In genomic region chr17:49053171-49053829, GRCh38 we compare ENCODE assay signal across 31 cellular contexts. TPM values are rescaled to one million over a fixed set of nuclear protein-coding genes. Genes with fewer than 3 reads are reported as not detected.
DNase-seq lines count a peak whose midpoint lies in the region; ATAC-seq and TF ChIP-seq lines count a peak whose summit lies in the region.
"Had no signal": no experiment of that assay in that cellular context is flagged by ENCODE, and none has a peak within 500 bp of the region (broad histone marks: within the 10 kb centered on the region; RNA-seq: fewer than 3 reads in every experiment).

No MANE protein-coding gene starts in this region.

- peaks cover 71% of the 10 kb centered on the region for H3K36me3 ChIP-seq in NT2/D1 (ENCODE audit: insufficient read depth, insufficient read length, low read length)
- H3K36me3 ChIP-seq in iPS-15b (ENCODE audit: control insufficient read depth, insufficient read depth, low read length): peaks cover 45% of the 10 kb centered on the region
- H3K36me3 ChIP-seq in neural progenitor cell: peaks cover 38% of the 10 kb centered on the region
- no peaks in the 10 kb centered on the region for H3K36me3 ChIP-seq in body of pancreas (replicated peaks in 1 of 2; ENCODE audit: insufficient read depth in 1 of 2, low read depth in 2 of 2)
- H3K36me3 ChIP-seq: esophagus squamous epithelium, lower lobe of right lung, ovary had no signal

- peaks cover 34 to 58% of the 10 kb centered on the region in 2 experiments for H3K4me1 Mint-ChIP-seq in H9
- H3K4me1 Mint-ChIP-seq in neural progenitor cell: peaks cover 9% of the 10 kb centered on the region
- H3K4me1 Mint-ChIP-seq: nephron; stimulated activated naive B cell treated with anti-CD40 and anti-IgM and Interleukin-4, amounts not matched to agents 10 μg/mL and 1 μg/mL and 100 μg/mL, for 72 hours had no signal

- H3K27ac ChIP-seq in H9 (ENCODE audit: insufficient read length, low read depth, low read length) (no peak overlapping the region), neural progenitor cell (peak overlapping the region; percentile 83), body of pancreas (no peak overlapping the region)
- H3K27ac ChIP-seq: esophagus squamous epithelium, foreskin keratinocyte, lower lobe of right lung, ovary, SJSA1 had no signal

- H3K79me2 ChIP-seq in H9 (ENCODE audit: insufficient read depth, low read length) (no peaks in the 10 kb centered on the region), neural progenitor cell (ENCODE audit: low read depth) (peaks cover 8% of the 10 kb centered on the region)

- H2BK12ac ChIP-seq in H9 (ENCODE audit: insufficient read length, low read depth, low read length): no peak overlapping the region

- TF ChIP-seq CTCF in H9 (conservative IDR thresholded peaks at IDR 0.05): no peak
- TF ChIP-seq CTCF in neural progenitor cell (IDR thresholded peaks at IDR 0.05): no peak
- no peak for TF ChIP-seq CTCF in body of pancreas (IDR thresholded peaks at IDR 0.05)

- H3K9ac ChIP-seq in H9 (ENCODE audit: extremely low read depth, insufficient read length, low read length) (no peak overlapping the region), NT2/D1 (ENCODE audit: insufficient read length, low read depth) (peak overlapping the region; percentile 37), iPS-15b (ENCODE audit: low read depth, low read length) (peak overlapping the region; percentile 47), neural progenitor cell (no peak overlapping the region)

- no peak overlapping the region for H2BK15ac ChIP-seq in H9 (ENCODE audit: low read depth, low read length)

- no peak overlapping the region for H4K8ac ChIP-seq in H9 (replicated peaks; ENCODE audit: insufficient read length, low read depth, low read length)

- H3K23me2 ChIP-seq in H9 (ENCODE audit: insufficient read length, low read depth, low read length, poor library complexity, severe bottlenecking): no peaks in the 10 kb centered on the region

- H4K20me1 ChIP-seq in H9 (ENCODE audit: control insufficient read depth, insufficient read depth, insufficient read length) (no peaks in the 10 kb centered on the region), neural progenitor cell (ENCODE audit: low read depth) (peaks cover 67% of the 10 kb centered on the region)

- no peak overlapping the region for H3K4ac ChIP-seq in H9 (ENCODE audit: low read depth, low read length)

- no peaks in the 10 kb centered on the region for H3K27me3 ChIP-seq in H9 (ENCODE audit: insufficient read depth, low read length)
- no peaks in the 10 kb centered on the region for H3K27me3 ChIP-seq in NT2/D1 (ENCODE audit: insufficient read depth, insufficient read length)
- no peaks in the 10 kb centered on the region for H3K27me3 ChIP-seq in iPS-15b (ENCODE audit: control insufficient read depth, insufficient read depth, low read length)
- no peaks in the 10 kb centered on the region for H3K27me3 ChIP-seq in neural progenitor cell
- no peaks in the 10 kb centered on the region for H3K27me3 ChIP-seq in body of pancreas
- H3K27me3 ChIP-seq: foreskin keratinocyte, ovary, SJSA1 had no signal

- H4K91ac ChIP-seq in H9 (ENCODE audit: insufficient read length, low read depth, low read length): no peak overlapping the region

- no peak overlapping the region for H4K5ac ChIP-seq in H9 (ENCODE audit: insufficient read length, low read depth, low read length)

- no peak overlapping the region for H3K14ac ChIP-seq in H9 (ENCODE audit: insufficient read depth, low read length)

- H2BK120ac ChIP-seq in H9 (ENCODE audit: low read depth, low read length, poor library complexity, severe bottlenecking): no peak overlapping the region

- H3K36me3 Mint-ChIP-seq in H9 (ENCODE audit: insufficient read depth in 1 of 3, low read depth in 3 of 3) (peaks cover 38 to 67% (median 65%) of the 10 kb centered on the region in 3 experiments), neural progenitor cell (peaks cover 40% of the 10 kb centered on the region)
- H3K36me3 Mint-ChIP-seq: activated naive CD8-positive, alpha-beta T cell treated with anti-CD3 and anti-CD28 coated beads, Interleukin-2, amount 10 ng/mL, durations not matched to agents 7 days and 5 days; stimulated activated naive B cell treated with anti-CD40 and anti-IgM and Interleukin-4, amounts not matched to agents 10 μg/mL and 1 μg/mL and 100 μg/mL, for 72 hours had no signal

- no peak overlapping the region for H2AK5ac ChIP-seq in H9 (ENCODE audit: insufficient read length, low read length)

- no peak overlapping the region for H3T11ph ChIP-seq in H9 (ENCODE audit: low read length)

- no peak overlapping the region for H3K56ac ChIP-seq in H9 (ENCODE audit: insufficient read length, low read depth, low read length)

- H3K9me3 Mint-ChIP-seq in H9: no peaks in the 10 kb centered on the region
- H3K9me3 Mint-ChIP-seq in neural progenitor cell: no peaks in the 10 kb centered on the region
- H3K9me3 Mint-ChIP-seq: activated naive CD8-positive, alpha-beta T cell treated with anti-CD3 and anti-CD28 coated beads, Interleukin-2, amount 10 ng/mL, durations not matched to agents 7 days and 5 days; nephron; stimulated activated naive B cell treated with anti-CD40 and anti-IgM and Interleukin-4, amounts not matched to agents 10 μg/mL and 1 μg/mL and 100 μg/mL, for 72 hours had no signal

- H3K4me2 ChIP-seq in H9 (ENCODE audit: insufficient read depth, insufficient read length, low read length) (no peak overlapping the region), neural progenitor cell (no peak overlapping the region)

- no peak for TF ChIP-seq POLR2A in body of pancreas (IDR thresholded peaks at IDR 0.05)

- H3K27ac Mint-ChIP-seq in H9 (peak overlapping the region in 2 of 3 experiments; percentile 61 to 87; a peak in 3 of 7 replicates), neural progenitor cell (peak overlapping the region; percentile 9)
- H3K27ac Mint-ChIP-seq: activated naive CD8-positive, alpha-beta T cell treated with anti-CD3 and anti-CD28 coated beads, Interleukin-2, amount 10 ng/mL, durations not matched to agents 7 days and 5 days; stimulated activated naive B cell treated with anti-CD40 and anti-IgM and Interleukin-4, amounts not matched to agents 10 μg/mL and 1 μg/mL and 100 μg/mL, for 72 hours had no signal

- H3K4me1 ChIP-seq in H9 (ENCODE audit: insufficient read depth, low read length) (peaks cover 12% of the 10 kb centered on the region; the same call in 1 of the 2 replicates), NT2/D1 (ENCODE audit: insufficient read depth, insufficient read length) (peaks cover 17% of the 10 kb centered on the region), iPS-15b (ENCODE audit: control insufficient read depth, insufficient read depth, low read length) (peaks cover 30% of the 10 kb centered on the region), neural progenitor cell (peaks cover 46% of the 10 kb centered on the region), body of pancreas (no peaks in the 10 kb centered on the region)
- H3K4me1 ChIP-seq: esophagus squamous epithelium, foreskin keratinocyte, lower lobe of right lung, SJSA1 had no signal

- H2AFZ ChIP-seq in H9 (ENCODE audit: low read length) (no peak overlapping the region), neural progenitor cell (replicated peaks) (no peak overlapping the region)

- ATAC-seq in GM19324 (IDR thresholded peaks at IDR 0.05; ENCODE audit: low FRiP score, unreplicated experiment) (no peak), HG03097 (IDR thresholded peaks at IDR 0.05; ENCODE audit: low FRiP score, unreplicated experiment) (no peak), body of pancreas (no peak)
- ATAC-seq: foreskin keratinocyte; lower lobe of right lung; stimulated activated naive B cell treated with anti-CD40 and anti-IgM and Interleukin-4, amounts not matched to agents 10 μg/mL and 1 μg/mL and 100 μg/mL, for 72 hours had no signal

- H2BK5ac ChIP-seq in H9 (ENCODE audit: insufficient read length, low read length): no peak overlapping the region

- H3K27me3 Mint-ChIP-seq in H9 (ENCODE audit: low read depth): no peaks in the 10 kb centered on the region
- H3K27me3 Mint-ChIP-seq in neural progenitor cell (ENCODE audit: insufficient read depth, low read depth): peaks cover under 1% of the 10 kb centered on the region

- no peak overlapping the region for H3K4me3 ChIP-seq in NT2/D1 (ENCODE audit: insufficient read length, low read depth)
- no peak overlapping the region for H3K4me3 ChIP-seq in iPS-15b (ENCODE audit: low read depth, low read length)
- H3K4me3 ChIP-seq in neural progenitor cell: no peak overlapping the region
- H3K4me3 ChIP-seq in body of pancreas: no peak overlapping the region
- H3K4me3 ChIP-seq: esophagus squamous epithelium, lower lobe of right lung, ovary, SJSA1 had no signal

- no peak overlapping the region for H3K18ac ChIP-seq in H9 (ENCODE audit: insufficient read length, low read depth, low read length)

- no peak overlapping the region for H2BK20ac ChIP-seq in H9 (ENCODE audit: low read depth, low read length, poor library complexity, severe bottlenecking)

- intact Hi-C loops in body of pancreas (cut with DNase I): no loop called here

- H3K4me3 Mint-ChIP-seq in H9 (0 out of 5 replicates have a peak overlapping the region, but pooled peaks of 1 of the 2 experiments have one; percentile 57), neural progenitor cell (no peak overlapping the region)
- H3K4me3 Mint-ChIP-seq: activated naive CD8-positive, alpha-beta T cell treated with anti-CD3 and anti-CD28 coated beads, Interleukin-2, amount 10 ng/mL, durations not matched to agents 7 days and 5 days; nephron; stimulated activated naive B cell treated with anti-CD40 and anti-IgM and Interleukin-4, amounts not matched to agents 10 μg/mL and 1 μg/mL and 100 μg/mL, for 72 hours had no signal

- H3K23ac ChIP-seq in H9 (ENCODE audit: insufficient read length, low read depth, low read length): no peak overlapping the region

- DNase-seq in H9 (peak; percentile 62), NT2/D1 (ENCODE audit: low read depth, low spot score) (no peak), neural progenitor cell (ENCODE audit: low spot score) (no peak), NCI-H345 (lab: John Stamatoyannopoulos, UW) (no peak), body of pancreas (no peak)
- DNase-seq: activated gamma-delta T cell treated with Interleukin-2 at 50 U/mL for 16 hours; activated naive CD8-positive, alpha-beta T cell treated with anti-CD3 and anti-CD28 coated beads, Interleukin-2, amount 10 ng/mL, durations not matched to agents 7 days and 5 days; activated T-cell treated with anti-CD3 and anti-CD28 coated beads, Interleukin-2, amount 50 U/mL, for 48 hours; C1 segment of cervical spinal cord; central memory CD4-positive, alpha-beta T cell; DMS53; esophagus squamous epithelium; foreskin keratinocyte; head of caudate nucleus; Kasumi-1; kidney glomerular epithelial cell; lower lobe of right lung; NCI-H1417; NCI-H2029; NCI-H2227 treated with DMSO at 0.1 percent for 48 hours; ovary; RPMI8226; stimulated activated naive B cell treated with anti-CD40 and anti-IgM and Interleukin-4, amounts not matched to agents 10 μg/mL and 1 μg/mL and 100 μg/mL, for 72 hours; substantia nigra; T-helper 1 cell had no signal

- H3K79me1 ChIP-seq in H9 (ENCODE audit: insufficient read depth, low read depth, low read length, poor library complexity, severe bottlenecking): no peaks in the 10 kb centered on the region

- peaks cover 95% of the 10 kb centered on the region for H3F3A ChIP-seq in neural progenitor cell (ENCODE audit: low read depth)

- WGBS in H9 (ENCODE audit: extremely low coverage, insufficient read length, low lambda C conversion rate): no CpG with 5 or more reads among the region's 6 CpGs
- WGBS in body of pancreas, 2 donors: 56 to 69% methylated on average over 2 to 6 of the region's 6 CpGs

- no peaks in the 10 kb centered on the region for H3K9me3 ChIP-seq in H9 (ENCODE audit: control insufficient read depth, low read depth, low read length)
- no peaks in the 10 kb centered on the region for H3K9me3 ChIP-seq in NT2/D1 (ENCODE audit: insufficient read depth, low read length)
- no peaks in the 10 kb centered on the region for H3K9me3 ChIP-seq in iPS-15b (ENCODE audit: control insufficient read depth, insufficient read depth, low read length)
- H3K9me3 ChIP-seq in neural progenitor cell (ENCODE audit: low read depth): no peaks in the 10 kb centered on the region
- no peaks in the 10 kb centered on the region for H3K9me3 ChIP-seq in body of pancreas
- H3K9me3 ChIP-seq: esophagus squamous epithelium, lower lobe of right lung, ovary, SJSA1 had no signal

RNA-seq across cellular contexts. Expression of gene IGF2BP1, which starts 56.1 kb away (rescaled TPM):
- total RNA-seq in H9 (2021) (432 and 434 TPM in 2 replicates), neural progenitor cell (ENCODE audit: low replicate concordance) (129 and 137 TPM in 2 replicates), body of pancreas (not detected)
- total RNA-seq: activated naive CD8-positive, alpha-beta T cell treated with anti-CD3 and anti-CD28 coated beads, Interleukin-2, amount 10 ng/mL, durations not matched to agents 7 days and 5 days; esophagus squamous epithelium; foreskin keratinocyte; lower lobe of right lung; ureter had no signal

Comparison
In these comparisons a context has a peak if more than half of its experiments do, and no peak if none do; other contexts are left out.
1. H3K9ac ChIP-seq: peak in NT2/D1 (single experiment) and iPS-15b (single experiment); none in H9 (single experiment) and neural progenitor cell (single experiment).
2. RNA of gene IGF2BP1, which starts 56.1 kb away (total RNA-seq): 432 to 434 TPM in H9 and 129 to 137 TPM in neural progenitor cell; not detected in body of pancreas; every median in the first group is over 100 times any median in the second.